25 cellular contexts compared by ENCODE assay signal in the genomic region with DNA sequence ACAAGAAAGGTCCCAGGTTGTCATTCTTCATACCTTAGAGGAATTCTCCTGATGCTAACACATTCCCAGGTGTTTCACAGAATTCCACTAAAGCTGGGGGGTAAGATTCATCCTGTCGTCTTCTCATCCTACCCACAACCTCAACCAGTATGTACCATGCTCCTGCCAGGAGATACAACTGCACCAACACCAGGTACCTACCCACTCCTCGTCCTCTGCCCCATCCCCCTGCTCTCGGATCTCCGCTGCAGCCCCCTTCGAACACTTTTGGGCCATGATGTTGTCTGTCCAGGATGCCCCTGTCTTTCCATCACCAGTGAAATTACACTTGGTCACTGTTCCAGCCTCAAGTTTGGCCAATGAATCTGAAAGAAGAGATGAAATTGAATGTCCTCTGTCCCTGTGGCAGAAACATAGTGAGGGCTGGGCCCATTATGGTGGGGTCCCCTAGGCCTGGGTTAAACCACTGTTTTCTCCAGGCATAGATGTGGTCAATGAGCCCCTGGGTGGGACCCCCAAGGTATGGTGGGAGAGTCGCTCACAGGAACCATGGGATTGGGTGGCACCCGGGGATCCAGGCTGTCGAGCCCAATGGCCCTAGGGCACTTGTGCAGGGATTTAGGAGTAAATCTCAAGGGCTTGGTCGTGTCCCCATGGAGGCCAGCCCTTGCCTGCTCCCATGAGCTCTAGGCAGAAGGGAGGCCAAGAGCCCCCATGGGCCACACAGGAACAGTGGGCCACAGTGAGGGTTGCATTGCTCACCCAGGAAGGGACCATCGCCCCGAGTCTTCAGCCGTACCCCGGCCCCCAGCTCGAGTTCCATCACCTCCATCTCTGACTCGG. TPM values are rescaled to one million over a fixed set of nuclear protein-coding genes. Genes with fewer than 3 reads are reported as not detected.
DNase-seq lines count a peak whose midpoint lies in the region; ATAC-seq and TF ChIP-seq lines count a peak whose summit lies in the region.
"Had no signal": no experiment of that assay in that cellular context is flagged by ENCODE, and none has a peak within 500 bp of the region (broad histone marks: within the 10 kb centered on the region; RNA-seq: fewer than 3 reads in every experiment).

No MANE protein-coding gene starts in this region.

- H3K4me3 ChIP-seq in coronary artery: no peak overlapping the region
- no peak overlapping the region for H3K4me3 ChIP-seq in hepatocyte
- H3K4me3 ChIP-seq: BLaER1, GM12878 had no signal

- H3K4me1 ChIP-seq in hepatocyte (ENCODE audit: insufficient read depth): peaks cover 4% of the 10 kb centered on the region
- H3K4me1 ChIP-seq: BE2C had no signal

- H3K9me2 ChIP-seq in hepatocyte (replicated peaks; ENCODE audit: insufficient read depth): no peaks in the 10 kb centered on the region

- no peak overlapping the region for H3K4me2 ChIP-seq in hepatocyte
- H3K4me2 ChIP-seq: BLaER1 had no signal

- H3K79me2 ChIP-seq in hepatocyte: no peaks in the 10 kb centered on the region

- 97% methylated on average over 15 of the region's 15 CpGs for WGBS in hepatocyte (ENCODE audit: low lambda C conversion rate, missing lambda C conversion rate)

- H3K9me3 ChIP-seq in hepatocyte (ENCODE audit: low read depth): no peaks in the 10 kb centered on the region
- H3K9me3 ChIP-seq: BE2C, BLaER1 had no signal

- DNase-seq in coronary artery (ENCODE audit: low spot score) (peak; percentile 52), mesenteric fat pad (ENCODE audit: low spot score) (peak; percentile 82), osteocyte (ENCODE audit: extremely low spot score, unreplicated experiment) (peak; percentile 83), hepatocyte (ENCODE audit: low spot score) (no peak)
- DNase-seq in stimulated activated CD8-positive, alpha-beta memory T cell treated with anti-CD3 and anti-CD28 coated beads, Interleukin-4, amount 100 ng/mL, for 48 hours: peak; percentile 10
- no peak for DNase-seq in T-helper 2 cell treated with Interferon-gamma antibody and Interleukin-4, amounts not matched to agents 5 μg/mL and 100 μg/mL, for 36 hours (ENCODE audit: low spot score)
- DNase-seq: 8988T; ACHN; BE2C; C1 segment of cervical spinal cord; CD4-positive, alpha-beta memory T cell; CD4-positive, CD25-positive, alpha-beta regulatory T cell; CD8-positive, alpha-beta memory T cell; COR-L47; DMS 273 treated with DMSO at 0.1 percent for 48 hours; DMS153; DMS53; DMS79; DND-41; EL; GDM1 had no signal

- H3K27ac ChIP-seq in coronary artery (no peak overlapping the region), hepatocyte (no peak overlapping the region)
- H3K27ac ChIP-seq: BLaER1 had no signal

- H2AFZ ChIP-seq in hepatocyte: no peak overlapping the region

- no peaks in the 10 kb centered on the region for H3K27me3 ChIP-seq in hepatocyte
- H3K27me3 ChIP-seq: BE2C, BLaER1 had no signal

- H3K27me3 Mint-ChIP-seq in osteocyte (ENCODE audit: unreplicated experiment): no peaks in the 10 kb centered on the region
- H3K27me3 Mint-ChIP-seq in T-helper 2 cell treated with Interferon-gamma antibody and Interleukin-4, amounts not matched to agents 5 μg/mL and 100 μg/mL, for 36 hours (ENCODE audit: low read depth): peaks cover 3% of the 10 kb centered on the region

- no peaks in the 10 kb centered on the region for H4K20me1 ChIP-seq in hepatocyte (ENCODE audit: insufficient read depth, poor library complexity, severe bottlenecking)
- H4K20me1 ChIP-seq: BLaER1 had no signal

- peaks cover 30% of the 10 kb centered on the region for H3K36me3 Mint-ChIP-seq in osteocyte (ENCODE audit: unreplicated experiment)
- H3K36me3 Mint-ChIP-seq in T-helper 2 cell treated with Interferon-gamma antibody and Interleukin-4, amounts not matched to agents 5 μg/mL and 100 μg/mL, for 36 hours (ENCODE audit: low read depth): no peaks in the 10 kb centered on the region
- H3K36me3 Mint-ChIP-seq: CD4-positive, alpha-beta memory T cell; CD4-positive, CD25-positive, alpha-beta regulatory T cell; CD8-positive, alpha-beta memory T cell had no signal

- TF ChIP-seq CTCF in coronary artery (IDR thresholded peaks at IDR 0.05) (no peak), osteocyte (IDR thresholded peaks at IDR 0.05) (no peak), hepatocyte (IDR thresholded peaks at IDR 0.05; ENCODE audit: poor library complexity) (no peak)

- ATAC-seq in HG03442 (IDR thresholded peaks at IDR 0.05; ENCODE audit: unreplicated experiment): no peak
- ATAC-seq: GM12878 had no signal

- peaks cover 2% of the 10 kb centered on the region for H3K4me1 Mint-ChIP-seq in osteocyte (ENCODE audit: unreplicated experiment)
- H3K4me1 Mint-ChIP-seq in T-helper 2 cell treated with Interferon-gamma antibody and Interleukin-4, amounts not matched to agents 5 μg/mL and 100 μg/mL, for 36 hours (ENCODE audit: low read depth): no peaks in the 10 kb centered on the region
- H3K4me1 Mint-ChIP-seq: CD4-positive, alpha-beta memory T cell; CD4-positive, CD25-positive, alpha-beta regulatory T cell; CD8-positive, alpha-beta memory T cell had no signal

- H3K4me3 Mint-ChIP-seq in osteocyte (ENCODE audit: unreplicated experiment): no peak overlapping the region
- H3K4me3 Mint-ChIP-seq in T-helper 2 cell treated with Interferon-gamma antibody and Interleukin-4, amounts not matched to agents 5 μg/mL and 100 μg/mL, for 36 hours: no peak overlapping the region
- H3K4me3 Mint-ChIP-seq: CD14-positive monocyte; CD4-positive, alpha-beta memory T cell; CD4-positive, CD25-positive, alpha-beta regulatory T cell; CD8-positive, alpha-beta memory T cell had no signal

- H3K36me3 ChIP-seq in hepatocyte (replicated peaks; ENCODE audit: insufficient read depth, low read depth): no peaks in the 10 kb centered on the region
- H3K36me3 ChIP-seq: BE2C, BLaER1 had no signal

- H3K27ac Mint-ChIP-seq in osteocyte (ENCODE audit: unreplicated experiment): no peak overlapping the region
- no peak overlapping the region for H3K27ac Mint-ChIP-seq in T-helper 2 cell treated with Interferon-gamma antibody and Interleukin-4, amounts not matched to agents 5 μg/mL and 100 μg/mL, for 36 hours
- H3K27ac Mint-ChIP-seq: CD14-positive monocyte; CD4-positive, CD25-positive, alpha-beta regulatory T cell had no signal

- H3K9me3 Mint-ChIP-seq in osteocyte (ENCODE audit: unreplicated experiment): no peaks in the 10 kb centered on the region
- H3K9me3 Mint-ChIP-seq in T-helper 2 cell treated with Interferon-gamma antibody and Interleukin-4, amounts not matched to agents 5 μg/mL and 100 μg/mL, for 36 hours: no peaks in the 10 kb centered on the region
- H3K9me3 Mint-ChIP-seq: CD4-positive, alpha-beta memory T cell; CD4-positive, CD25-positive, alpha-beta regulatory T cell; CD8-positive, alpha-beta memory T cell had no signal

RNA-seq across cellular contexts. Expression of a gene that starts 9.4 kb away (rescaled TPM):
- total RNA-seq in mesenteric fat pad (27.3 TPM), osteocyte (26.9 and 29.3 TPM in 2 replicates), hepatocyte (51.7 and 61.2 TPM in 2 replicates)
- 14.2 and 15.6 TPM in 2 replicates for polyA plus RNA-seq in hepatocyte

RNA-seq across cellular contexts. Expression of a gene that starts 9.5 kb away (rescaled TPM):
- total RNA-seq in mesenteric fat pad (17.7 TPM), osteocyte (18.7 and 23.0 TPM in 2 replicates), hepatocyte (6.8 and 8.6 TPM in 2 replicates)
- 3.8 and 6.5 TPM in 2 replicates for polyA plus RNA-seq in hepatocyte
- total RNA-seq: CD4-positive, CD25-positive, alpha-beta regulatory T cell; GM12878 had no signal
- polyA plus RNA-seq: CD4-positive, alpha-beta memory T cell; CD4-positive, CD25-positive, alpha-beta regulatory T cell; CD8-positive, alpha-beta memory T cell had no signal

Comparison
In these comparisons a context has a peak if more than half of its experiments do, and no peak if none do; other contexts are left out.
1. DNase-seq: peak in coronary artery (single experiment), mesenteric fat pad (single experiment), osteocyte (single experiment) and stimulated activated CD8-positive, alpha-beta memory T cell treated with anti-CD3 and anti-CD28 coated beads, Interleukin-4, amount 100 ng/mL, for 48 hours (single experiment); none in T-helper 2 cell treated with Interferon-gamma antibody and Interleukin-4, amounts not matched to agents 5 μg/mL and 100 μg/mL, for 36 hours (single experiment) and hepatocyte (single experiment).